ENCODE assay signal across 8 cellular contexts in genomic region chrX:20141281-20142220, GRCh38. TPM values are rescaled to one million over a fixed set of nuclear protein-coding genes. Genes with fewer than 3 reads are reported as not detected.
A peak's percentile ranks its signal among the peaks of the same experiment; 100 is the strongest.
DNase-seq lines count a peak whose midpoint lies in the region; ATAC-seq, FAIRE-seq and TF ChIP-seq lines count a peak whose summit lies in the region.

Gene EIF1AX, minus strand, starts transcription at chrX:20141838. Its CDS starts 198 bp downstream, at chrX:20141640.

- peak within 1 kb of the TSS; percentile 99 for H3K4me3 ChIP-seq in Loucy (ENCODE audit: low read length, poor library complexity, severe bottlenecking)

- peak within 1 kb of the TSS; percentile 92 for H3K4me2 ChIP-seq in Loucy (ENCODE audit: low read depth, low read length, poor library complexity, severe bottlenecking)

- peak within 1 kb of the TSS; percentile 41; the same call in 1 of the 2 replicates for H2AFZ ChIP-seq in Loucy (ENCODE audit: low read length)

- peaks cover 36% of the 10 kb centered on the region for H4K20me1 ChIP-seq in Loucy (ENCODE audit: insufficient read depth, low read length, poor library complexity, severe bottlenecking)

- H3K27ac Mint-ChIP-seq in natural killer cell treated with Interleukin-12 subunit alpha and Interleukin-12 subunit beta and Interleukin-15 and Interleukin-18, amount 100 ng/mL, for 72 hours: peak within 1 kb of the TSS; percentile 77 to 89

- peak; percentile 100 for ATAC-seq in natural killer cell treated with Interleukin-12 subunit alpha and Interleukin-12 subunit beta and Interleukin-15 and Interleukin-18, amount 100 ng/mL, for 72 hours
- ATAC-seq in stimulated activated naive CD8-positive, alpha-beta T cell treated with anti-CD3 and anti-CD28 coated beads, Interleukin-15, Interleukin-2, amounts not matched to agents 100 U/mL and 50 U/mL, for 24 hours: peak; percentile 99

- peak within 1 kb of the TSS; percentile 91 for H3K9ac ChIP-seq in Loucy (ENCODE audit: low read depth, low read length, poor library complexity, severe bottlenecking)

- no peak for FAIRE-seq in H54 (lab: Jason Lieb, UNC)

- TF ChIP-seq POLR2A in H54 (IDR thresholded peaks at IDR 0.05; ENCODE audit: low read depth, low read length) (peak; percentile 65), Raji (IDR thresholded peaks at IDR 0.05; ENCODE audit: insufficient read depth, low read depth, low read length) (peak; percentile 66)

- peaks cover 28 to 32% of the 10 kb centered on the region in 2 donors for H3K4me1 Mint-ChIP-seq in natural killer cell treated with Interleukin-12 subunit alpha and Interleukin-12 subunit beta and Interleukin-15 and Interleukin-18, amount 100 ng/mL, for 72 hours (ENCODE audit: low read depth in 2 of 2)

- H3K36me3 ChIP-seq in Loucy (ENCODE audit: insufficient read depth, low read length): peaks cover 10% of the 10 kb centered on the region; the same call in 1 of the 2 replicates

- H3F3A ChIP-seq in Loucy (ENCODE audit: low read depth): no peaks in the 10 kb centered on the region; the same call in 1 of the 2 replicates

- peak within 1 kb of the TSS; percentile 87 for H3K4me3 Mint-ChIP-seq in natural killer cell treated with Interleukin-12 subunit alpha and Interleukin-12 subunit beta and Interleukin-15 and Interleukin-18, amount 100 ng/mL, for 72 hours

- H3K9me3 Mint-ChIP-seq in natural killer cell treated with Interleukin-12 subunit alpha and Interleukin-12 subunit beta and Interleukin-15 and Interleukin-18, amount 100 ng/mL, for 72 hours: no peaks in the 10 kb centered on the region

- H3K27me3 ChIP-seq in Loucy (ENCODE audit: insufficient read depth, low read length, poor library complexity, severe bottlenecking): no peaks in the 10 kb centered on the region

- H3K4me1 ChIP-seq in Loucy (ENCODE audit: insufficient read depth, low read length, poor library complexity, severe bottlenecking): peaks cover 44% of the 10 kb centered on the region

- H3K9me2 ChIP-seq in Loucy (replicated peaks; ENCODE audit: low read depth, low read length): no peaks in the 10 kb centered on the region

- peaks cover 4% of the 10 kb centered on the region for H3K36me3 Mint-ChIP-seq in natural killer cell treated with Interleukin-12 subunit alpha and Interleukin-12 subunit beta and Interleukin-15 and Interleukin-18, amount 100 ng/mL, for 72 hours

- no peak for TF ChIP-seq CTCF in Loucy (conservative IDR thresholded peaks at IDR 0.05; ENCODE audit: low read length)

- peak; percentile 95 for DNase-seq in EL
- DNase-seq in H54 (ENCODE audit: insufficient read length, low spot score): peak; percentile 41
- DNase-seq in activated T-helper 9 cell treated with anti-CD3 and anti-CD28 coated beads, Interleukin-2, amount 50 U/mL, for 16 hours (ENCODE audit: low read depth): peak; percentile 98
- DNase-seq in fibroblast of peridontal ligament (ENCODE audit: extremely low read depth): peak; percentile 96
- DNase-seq in natural killer cell treated with Interleukin-12 subunit alpha and Interleukin-12 subunit beta and Interleukin-15 and Interleukin-18, amount 100 ng/mL, for 72 hours (ENCODE audit: low spot score): peak; percentile 99
- peak; percentile 92 for DNase-seq in stimulated activated naive CD8-positive, alpha-beta T cell treated with anti-CD3 and anti-CD28 coated beads, Interleukin-15, Interleukin-2, amounts not matched to agents 100 U/mL and 50 U/mL, for 24 hours

- peaks cover 48% of the 10 kb centered on the region for H3K79me2 ChIP-seq in Loucy (ENCODE audit: insufficient read depth, low read length)

- H3K27me3 Mint-ChIP-seq in natural killer cell treated with Interleukin-12 subunit alpha and Interleukin-12 subunit beta and Interleukin-15 and Interleukin-18, amount 100 ng/mL, for 72 hours: no peaks in the 10 kb centered on the region

- H3K9me3 ChIP-seq in Loucy (ENCODE audit: insufficient read depth, low read depth, low read length): no peaks in the 10 kb centered on the region

RNA-seq across cellular contexts. Expression of gene EIF1AX, which starts in this region (rescaled TPM):
- 100 to 1,000 TPM in 1 of 2 donors, 10 to 100 TPM in 1; 93.4 to 112 TPM for total RNA-seq in natural killer cell treated with Interleukin-12 subunit alpha and Interleukin-12 subunit beta and Interleukin-15 and Interleukin-18, amount 100 ng/mL, for 72 hours

Comparison
In these comparisons a context has a peak if more than half of its experiments do, and no peak if none do; other contexts are left out.
1. Peak in every context shown above with its lines: DNase-seq, ATAC-seq and H3K4me3 ChIP-seq.
2. DNase-seq: peak in every context shown above with its lines; median percentile 99 in natural killer cell treated with Interleukin-12 subunit alpha and Interleukin-12 subunit beta and Interleukin-15 and Interleukin-18, amount 100 ng/mL, for 72 hours; 98 in activated T-helper 9 cell treated with anti-CD3 and anti-CD28 coated beads, Interleukin-2, amount 50 U/mL, for 16 hours; 96 in fibroblast of peridontal ligament; 95 in EL; 92 in stimulated activated naive CD8-positive, alpha-beta T cell treated with anti-CD3 and anti-CD28 coated beads, Interleukin-15, Interleukin-2, amounts not matched to agents 100 U/mL and 50 U/mL, for 24 hours; 41 in H54.